8 cellular contexts compared by ENCODE assay signal in the genomic region with DNA sequence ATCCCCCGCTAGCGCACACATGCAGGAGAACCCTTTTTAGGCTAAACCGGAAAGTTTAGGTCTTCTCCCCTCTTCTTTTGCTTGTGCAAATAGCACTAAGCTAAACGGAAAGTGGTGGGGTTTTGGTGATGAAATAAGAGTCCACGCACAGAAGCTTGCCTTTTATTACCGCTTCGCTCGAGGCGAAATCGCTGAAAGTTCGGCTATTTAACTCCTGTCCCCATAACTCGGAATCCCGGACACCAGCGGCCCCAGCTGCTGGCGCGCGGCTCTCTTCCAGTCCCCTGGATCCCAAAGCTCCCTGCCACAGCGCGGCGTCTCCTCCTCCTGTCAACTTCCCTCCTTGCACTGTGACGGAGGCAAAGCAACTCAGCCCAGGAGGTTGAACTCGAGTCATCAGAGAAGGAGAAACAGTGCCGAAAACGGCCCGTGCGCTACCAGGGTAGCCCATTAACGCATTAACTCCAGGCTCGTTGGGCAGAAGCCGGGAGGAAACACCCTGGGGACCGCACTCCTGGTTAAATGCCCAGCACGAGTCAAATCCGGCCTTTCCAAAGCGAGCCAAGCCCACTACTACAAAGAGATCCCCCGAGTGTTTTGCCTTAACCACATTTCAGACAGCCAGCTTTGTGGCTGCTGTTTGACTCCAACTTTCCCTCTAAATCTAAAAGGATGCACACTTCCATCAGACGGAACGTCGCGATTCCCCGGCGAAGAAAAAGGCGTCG. TPM values are rescaled to one million over a fixed set of nuclear protein-coding genes. Genes with fewer than 3 reads are reported as not detected.
DNase-seq lines count a peak whose midpoint lies in the region; ATAC-seq, FAIRE-seq and TF ChIP-seq lines count a peak whose summit lies in the region.

No MANE protein-coding gene starts in this region.

- H2AFZ ChIP-seq in keratinocyte (ENCODE audit: control insufficient read depth, low read length): peak overlapping the region; percentile 98

- dilution Hi-C loops in keratinocyte (cut with MboI; ENCODE audit: extremely low pct_ligation_motif_present, low sequenced_read_pairs): loop anchor here (25.0 kb wide), 1 partner anchor 123 kb away; no protein-coding TSS in a partner anchor

- no peaks in the 10 kb centered on the region for H3K9me1 ChIP-seq in keratinocyte (ENCODE audit: control insufficient read depth, extremely low read depth, insufficient read depth, low read length)

- no peak for TF ChIP-seq CTCF in cardiac fibroblast (IDR thresholded peaks at IDR 0.05; ENCODE audit: low read depth, low read length)
- TF ChIP-seq CTCF in keratinocyte (optimal IDR thresholded peaks at IDR 0.05 in 1 of 3, IDR thresholded peaks at IDR 0.05 in 1 of 3, conservative IDR thresholded peaks at IDR 0.05 in 1 of 3; ENCODE audit: extremely low read depth in 1 of 3, insufficient read depth in 2 of 3, low read length in 3 of 3): peak; percentile 23 to 63 (median 32)

- H3K27me3 Mint-ChIP-seq in stimulated activated memory B cell treated with anti-CD40 and anti-IgM and Interleukin-4, amounts not matched to agents 10 μg/mL and 1 μg/mL and 100 μg/mL, for 72 hours: peaks cover 27% of the 10 kb centered on the region
- peaks cover 34% of the 10 kb centered on the region for H3K27me3 Mint-ChIP-seq in activated naive CD4-positive, alpha-beta T cell treated with anti-CD3 and anti-CD28 coated beads, Interleukin-2, amount 10 ng/mL, durations not matched to agents 7 days and 5 days

- peaks cover 5% of the 10 kb centered on the region for H3K4me1 ChIP-seq in keratinocyte (ENCODE audit: control insufficient read depth, extremely low read depth, insufficient read depth, low read length)

- no peaks in the 10 kb centered on the region for H3K9me3 ChIP-seq in keratinocyte (ENCODE audit: control insufficient read depth, low read depth, low read length)

- peak overlapping the region; percentile 72 for H3K9ac ChIP-seq in keratinocyte (ENCODE audit: control insufficient read depth, extremely low read depth, insufficient read depth, low read length)

- H4K20me1 ChIP-seq in keratinocyte (ENCODE audit: control insufficient read depth, extremely low read depth, insufficient read depth, low read length): no peaks in the 10 kb centered on the region

- peak overlapping the region; percentile 78 for H3K4me2 ChIP-seq in keratinocyte (ENCODE audit: control insufficient read depth, extremely low read depth, insufficient read depth, low read depth, low read length)

- peak overlapping the region; percentile 83 for H3K4me3 Mint-ChIP-seq in stimulated activated memory B cell treated with anti-CD40 and anti-IgM and Interleukin-4, amounts not matched to agents 10 μg/mL and 1 μg/mL and 100 μg/mL, for 72 hours
- H3K4me3 Mint-ChIP-seq in activated naive CD4-positive, alpha-beta T cell treated with anti-CD3 and anti-CD28 coated beads, Interleukin-2, amount 10 ng/mL, durations not matched to agents 7 days and 5 days: no peak overlapping the region

- peak; percentile 44 for ATAC-seq in stimulated activated memory B cell treated with anti-CD40 and anti-IgM and Interleukin-4, amounts not matched to agents 10 μg/mL and 1 μg/mL and 100 μg/mL, for 72 hours
- no peak for ATAC-seq in GM19397 (IDR thresholded peaks at IDR 0.05; ENCODE audit: unreplicated experiment)

- peaks cover 31% of the 10 kb centered on the region for H3K4me1 Mint-ChIP-seq in stimulated activated memory B cell treated with anti-CD40 and anti-IgM and Interleukin-4, amounts not matched to agents 10 μg/mL and 1 μg/mL and 100 μg/mL, for 72 hours
- H3K4me1 Mint-ChIP-seq in activated naive CD4-positive, alpha-beta T cell treated with anti-CD3 and anti-CD28 coated beads, Interleukin-2, amount 10 ng/mL, durations not matched to agents 7 days and 5 days: peaks cover 3% of the 10 kb centered on the region

- no peak overlapping the region for H3K27ac ChIP-seq in keratinocyte (ENCODE audit: control insufficient read depth, insufficient read depth, low read length)

- H3K27ac Mint-ChIP-seq in stimulated activated memory B cell treated with anti-CD40 and anti-IgM and Interleukin-4, amounts not matched to agents 10 μg/mL and 1 μg/mL and 100 μg/mL, for 72 hours: peak overlapping the region; percentile 82
- H3K27ac Mint-ChIP-seq in activated naive CD4-positive, alpha-beta T cell treated with anti-CD3 and anti-CD28 coated beads, Interleukin-2, amount 10 ng/mL, durations not matched to agents 7 days and 5 days: no peak overlapping the region

- DNase-seq in DMS79 (lab: John Stamatoyannopoulos, UW) (peak; percentile 21), NCI-H1092 (lab: John Stamatoyannopoulos, UW) (peak; percentile 14), cardiac fibroblast (ENCODE audit: low read depth in 2 of 2) (peak; percentile 60 to 72), keratinocyte (ENCODE audit: low read depth, low spot score) (no peak), NCI-H128 (lab: John Stamatoyannopoulos, UW; ENCODE audit: unreplicated experiment) (no peak)
- no peak for DNase-seq in activated naive CD4-positive, alpha-beta T cell treated with anti-CD3 and anti-CD28 coated beads, Interleukin-2, amount 10 ng/mL, durations not matched to agents 7 days and 5 days

- CTCF ChIA-PET in activated naive CD4-positive, alpha-beta T cell treated with anti-CD3 and anti-CD28 coated beads, Interleukin-2, amount 10 ng/mL, durations not matched to agents 7 days and 5 days (lab: Charles Lee): interaction anchor here (0.8 kb wide), 1 partner anchor 280 kb away, joined by 3 read pairs; no protein-coding TSS in a partner anchor

- H3K27me3 ChIP-seq in keratinocyte (ENCODE audit: control insufficient read depth, extremely low read depth, insufficient read depth, low read length): no peaks in the 10 kb centered on the region

- no peaks in the 10 kb centered on the region for H3K36me3 Mint-ChIP-seq in stimulated activated memory B cell treated with anti-CD40 and anti-IgM and Interleukin-4, amounts not matched to agents 10 μg/mL and 1 μg/mL and 100 μg/mL, for 72 hours
- H3K36me3 Mint-ChIP-seq in activated naive CD4-positive, alpha-beta T cell treated with anti-CD3 and anti-CD28 coated beads, Interleukin-2, amount 10 ng/mL, durations not matched to agents 7 days and 5 days: no peaks in the 10 kb centered on the region

- H3K79me2 ChIP-seq in keratinocyte (ENCODE audit: control insufficient read depth, insufficient read depth, low read length): no peaks in the 10 kb centered on the region

- no peaks in the 10 kb centered on the region for H3K9me3 Mint-ChIP-seq in stimulated activated memory B cell treated with anti-CD40 and anti-IgM and Interleukin-4, amounts not matched to agents 10 μg/mL and 1 μg/mL and 100 μg/mL, for 72 hours
- H3K9me3 Mint-ChIP-seq in activated naive CD4-positive, alpha-beta T cell treated with anti-CD3 and anti-CD28 coated beads, Interleukin-2, amount 10 ng/mL, durations not matched to agents 7 days and 5 days: peaks cover 2% of the 10 kb centered on the region

- peak; percentile 13 for FAIRE-seq in keratinocyte (lab: Jason Lieb, UNC)

- no peaks in the 10 kb centered on the region for H3K36me3 ChIP-seq in keratinocyte (ENCODE audit: control insufficient read depth in 2 of 2, extremely low read depth in 1 of 2, insufficient read depth in 2 of 2, low read length in 2 of 2)

- H3K4me3 ChIP-seq in cardiac fibroblast (replicated peaks in 1 of 2; ENCODE audit: low read depth in 2 of 2, low read length in 2 of 2) (peak overlapping the region; percentile 67 to 70), keratinocyte (ENCODE audit: control insufficient read depth in 2 of 3, extremely low read depth in 1 of 3, insufficient read depth in 2 of 3, low read depth in 1 of 3, low read length in 3 of 3) (peak overlapping the region; percentile 54 to 84 (median 80))

RNA-seq across cellular contexts. Expression of a gene that starts 1.3 kb away (rescaled TPM):
- 2.8 to 6.7 TPM (median 5.2 TPM) in 3 replicates for polyA plus RNA-seq in keratinocyte
- polyA plus RNA-seq in keratinocyte (2011; ENCODE audit: low read depth): 0.05 TPM
- polyA plus RNA-seq in keratinocyte (2011; cell fraction: cytosol; rRNA removed): 0.99 and 2.4 TPM in 2 replicates
- polyA plus RNA-seq in keratinocyte (2011; cell fraction: nucleus; rRNA removed): 2.8 and 3.1 TPM in 2 replicates
- 5.7 TPM in 1 of 2 replicates, not detected in the other for polyA plus RNA-seq in keratinocyte (2012; ENCODE audit: low replicate concordance)
- 1.7 to 14.6 TPM (median 5.5 TPM) in 3 replicates for polyA minus RNA-seq in keratinocyte
- polyA minus RNA-seq in keratinocyte (2011; cell fraction: cytosol; rRNA and poly(A)+ RNA removed): 5.0 TPM
- polyA minus RNA-seq in keratinocyte (2011; cell fraction: nucleus; rRNA and poly(A)+ RNA removed): 5.7 and 12.4 TPM in 2 replicates

Comparison
In these comparisons a context has a peak if more than half of its experiments do, and no peak if none do; other contexts are left out.
1. DNase-seq: peak in DMS79 (single experiment), NCI-H1092 (single experiment) and cardiac fibroblast (2 of 2); none in keratinocyte (single experiment), activated naive CD4-positive, alpha-beta T cell treated with anti-CD3 and anti-CD28 coated beads, Interleukin-2, amount 10 ng/mL, durations not matched to agents 7 days and 5 days (single experiment) and NCI-H128 (single experiment).